Comparison of ENCODE assay signal across 10 cellular contexts in genomic region chr2:120820263-120820884, GRCh38.
A peak's percentile ranks its signal among the peaks of the same experiment; 100 is the strongest.
DNase-seq lines count a peak whose midpoint lies in the region; ATAC-seq, FAIRE-seq and TF ChIP-seq lines count a peak whose summit lies in the region.
"Had no signal": no experiment of that assay in that cellular context is flagged by ENCODE, and none has a peak within 500 bp of the region (broad histone marks: within the 10 kb centered on the region; RNA-seq: fewer than 3 reads in every experiment).

No MANE protein-coding gene starts in this region.

- H3K9me3 ChIP-seq in SJCRH30 (replicated peaks) (no peaks in the 10 kb centered on the region), heart left ventricle (no peaks in the 10 kb centered on the region), kidney (ENCODE audit: control insufficient read depth in 1 of 2, low read length in 2 of 2) (no peaks in the 10 kb centered on the region)

- no peak overlapping the region for H3K9ac ChIP-seq in kidney (ENCODE audit: low read length in 2 of 2)

- H3K4me3 ChIP-seq in SJCRH30 (peak overlapping the region; percentile 59), heart left ventricle (peak overlapping the region in 4 of 12 donors; percentile 14 to 42 (median 21)), skeletal muscle cell (ENCODE audit: low read depth, low read length) (peak overlapping the region; percentile 39), kidney (ENCODE audit: low read length in 2 of 2) (no peak overlapping the region)

- TF ChIP-seq CTCF in heart left ventricle (IDR thresholded peaks at IDR 0.05) = no peak
- TF ChIP-seq CTCF in kidney (IDR thresholded peaks at IDR 0.05; ENCODE audit: borderline replicate concordance, extremely low read depth, insufficient read depth) = no peak

- H3K27ac ChIP-seq in SJCRH30 (peak overlapping the region; percentile 99), heart left ventricle (peak overlapping the region in 3 of 12 donors; percentile 19 to 67 (median 66)), kidney (ENCODE audit: low read depth in 2 of 2, low read length in 2 of 2) (no peak overlapping the region)

- ATAC-seq in heart left ventricle = peak in 2 of 4 donors; percentile 34 to 71
- no peak for ATAC-seq in GM21381 (IDR thresholded peaks at IDR 0.05; ENCODE audit: unreplicated experiment)

- H3K36me3 ChIP-seq in SJCRH30 (no peaks in the 10 kb centered on the region), heart left ventricle (no peaks in the 10 kb centered on the region), kidney (ENCODE audit: control insufficient read depth in 1 of 2, insufficient read depth in 2 of 2, low read length in 2 of 2) (no peaks in the 10 kb centered on the region)

- WGBS in heart left ventricle, 4 donors = 42 to 51% (median 47%) methylated on average over 14 to 17 of the region's 17 CpGs

- no peak for FAIRE-seq in kidney (lab: Jason Lieb, UNC)

- H3K4me1 ChIP-seq in SJCRH30 (peaks cover 36% of the 10 kb centered on the region), heart left ventricle (peaks cover 0 to 10% (median 1%) of the 10 kb centered on the region in 12 donors), kidney (ENCODE audit: control insufficient read depth in 1 of 2, insufficient read depth in 1 of 2, low read depth in 1 of 2, low read length in 2 of 2) (peaks cover 0 to 2% of the 10 kb centered on the region in 2 donors)

- intact Hi-C loops in heart left ventricle (cut with DNase I) = no loop called here
- intact Hi-C loops in kidney (cut with DNase I) = no loop called here

- DNase-seq in GM04504 (ENCODE audit: low read depth) (peak; percentile 42), SJCRH30 (peak; percentile 97 to 98), heart left ventricle (peak in 3 of 5 donors; percentile 32 to 54 (median 41)), skeletal muscle cell (ENCODE audit: low read depth) (peak; percentile 66), kidney (no peak), HuH-7.5 (ENCODE audit: low spot score) (no peak), AML-193 (lab: John Stamatoyannopoulos, UW) (no peak)
- DNase-seq: activated gamma-delta T cell treated with Interleukin-2 at 50 U/mL for 16 hours, KBM-7 had no signal

- no peak for TF ChIP-seq POLR2A in heart left ventricle (IDR thresholded peaks at IDR 0.05)

- H3K27me3 ChIP-seq in SJCRH30 (no peaks in the 10 kb centered on the region), heart left ventricle (no peaks in the 10 kb centered on the region)

Comparison
In these comparisons a context has a peak if more than half of its experiments do, and no peak if none do; other contexts are left out.
1. DNase-seq: peak in GM04504 (single experiment), SJCRH30 (2 of 2), heart left ventricle (3 of 5) and skeletal muscle cell (single experiment); none in kidney (single experiment), HuH-7.5 (single experiment) and AML-193 (0 of 2).
2. H3K4me3 ChIP-seq: peak in SJCRH30 (single experiment) and skeletal muscle cell (single experiment); none in kidney (0 of 2).